Comparison of ENCODE assay signal across 8 cellular contexts in genomic region chr21:15483138-15483780, GRCh38.
DNase-seq lines count a peak whose midpoint lies in the region; ATAC-seq and TF ChIP-seq lines count a peak whose summit lies in the region.

No MANE protein-coding gene starts in this region.

- ATAC-seq in GM21381 (IDR thresholded peaks at IDR 0.05; ENCODE audit: unreplicated experiment): peak; percentile 99

- H3K27me3 ChIP-seq in HL-60 (ENCODE audit: insufficient read depth, poor library complexity, severe bottlenecking): peaks cover 2% of the 10 kb centered on the region

- H3K27ac ChIP-seq in HL-60 (replicated peaks) (no peak overlapping the region), epithelial cell of prostate (no peak overlapping the region)

- H3K4me3 ChIP-seq in HL-60 (replicated peaks; ENCODE audit: insufficient read depth, low read length): no peak overlapping the region

- peak; percentile 88 for TF ChIP-seq CTCF in HL-60 (IDR thresholded peaks at IDR 0.05; ENCODE audit: insufficient read depth, low read length)

- DNase-seq in DMS 273 (lab: John Stamatoyannopoulos, UW; ENCODE audit: unreplicated experiment) (peak; percentile 90), HL-60 (ENCODE audit: low read depth in 1 of 2, low spot score in 1 of 2) (peak; percentile 43 to 80), NOMO-1 treated with DMSO at 0.1 percent for 48 hours (lab: John Stamatoyannopoulos, UW; ENCODE audit: unreplicated experiment) (peak; percentile 73), epithelial cell of prostate (ENCODE audit: low read depth, low spot score) (peak; percentile 36), myocyte (ENCODE audit: low read depth) (peak; percentile 93)
- DNase-seq in activated CD8-positive, alpha-beta memory T cell treated with anti-CD3 and anti-CD28 coated beads, Interleukin-2, amount 50 U/mL, for 24 hours (ENCODE audit: extremely low read depth): peak; percentile 49
- DNase-seq in stimulated activated CD8-positive, alpha-beta memory T cell treated with anti-CD3 and anti-CD28 coated beads, Interleukin-7, amount 100 ng/mL, for 24 hours (ENCODE audit: low read depth): peak; percentile 47

Comparison
In these comparisons a context has a peak if more than half of its experiments do, and no peak if none do; other contexts are left out.
1. DNase-seq: peak in every context shown above with its lines; median percentile 93 in myocyte; 90 in DMS 273; 73 in NOMO-1 treated with DMSO at 0.1 percent for 48 hours; 62 in HL-60; 49 in activated CD8-positive, alpha-beta memory T cell treated with anti-CD3 and anti-CD28 coated beads, Interleukin-2, amount 50 U/mL, for 24 hours; 47 in stimulated activated CD8-positive, alpha-beta memory T cell treated with anti-CD3 and anti-CD28 coated beads, Interleukin-7, amount 100 ng/mL, for 24 hours; 36 in epithelial cell of prostate.